1 cellular context compared by ENCODE assay signal in the genomic region with DNA sequence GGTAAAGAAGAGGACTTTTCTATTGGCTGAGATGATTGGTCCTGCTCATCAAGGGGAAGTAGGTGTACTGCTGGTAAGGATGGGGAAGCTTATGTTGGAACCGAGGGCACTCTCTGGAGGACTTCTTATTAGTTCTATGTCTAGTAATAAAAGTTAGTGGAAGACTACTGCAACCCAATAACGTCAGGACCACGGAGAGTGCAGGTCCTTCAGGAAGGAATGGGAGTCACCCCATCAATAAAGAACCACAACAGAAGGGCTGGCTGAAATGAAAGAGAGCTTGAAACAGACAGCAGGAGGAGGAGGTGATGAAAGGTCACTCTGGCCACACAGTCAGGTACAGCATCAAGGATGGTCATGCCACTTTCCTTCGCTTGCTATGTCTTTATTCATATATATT.
A peak's percentile ranks its signal among the peaks of the same experiment; 100 is the strongest.
TF ChIP-seq lines count a peak whose summit lies in the region.

No MANE protein-coding gene starts in this region.

TF ChIP-seq in H1, 55 proteins besides CTCF, POLR2A, EP300 and RAD21:
- TF ChIP-seq YY1 (IDR thresholded peaks at IDR 0.05; ENCODE audit: low read depth, low read length) = no peak
- no peak for TF ChIP-seq POLR2AphosphoS5 (IDR thresholded peaks at IDR 0.05; ENCODE audit: low read depth, low read length)
- TF ChIP-seq FOSL1 (IDR thresholded peaks at IDR 0.05; ENCODE audit: insufficient read depth, low read depth, low read length) = no peak
- TF ChIP-seq TEAD4 (IDR thresholded peaks at IDR 0.05; ENCODE audit: low read depth, low read length) = peak; percentile 71
